ENCODE assay signal across 3 cellular contexts in genomic region chr3:14826069-14826468, GRCh38.
"Had no signal": no experiment of that assay in that cellular context is flagged by ENCODE, and none has a peak within 500 bp of the region (broad histone marks: within the 10 kb centered on the region; RNA-seq: fewer than 3 reads in every experiment).

No MANE protein-coding gene starts in this region.

- DNase-seq: GDM1, GF-D8 had no signal

- H3K4me3 ChIP-seq: GM12878 had no signal
